25 cellular contexts compared by ENCODE assay signal in the genomic region with DNA sequence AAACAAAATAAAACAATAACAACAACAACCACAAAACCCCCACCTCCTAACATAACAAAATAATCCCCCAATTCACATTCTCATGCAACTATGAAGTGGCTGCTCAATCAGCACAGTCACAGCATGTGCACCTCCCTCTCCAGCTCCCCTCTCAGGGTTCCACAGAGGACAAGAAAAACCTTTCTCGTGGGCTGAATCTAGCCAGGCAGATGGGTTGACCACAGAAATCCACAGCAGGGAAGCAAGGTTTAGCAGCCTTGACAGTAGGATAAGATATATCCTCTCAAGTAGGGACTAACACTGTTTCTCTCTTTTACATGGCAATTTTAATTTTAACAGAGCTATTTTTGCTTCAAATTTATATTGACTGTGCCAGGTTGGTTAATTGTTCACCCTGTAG.
DNase-seq lines count a peak whose midpoint lies in the region; ATAC-seq, FAIRE-seq and TF ChIP-seq lines count a peak whose summit lies in the region.
"Had no signal": no experiment of that assay in that cellular context is flagged by ENCODE, and none has a peak within 500 bp of the region (broad histone marks: within the 10 kb centered on the region; RNA-seq: fewer than 3 reads in every experiment).

No MANE protein-coding gene starts in this region.

- no peaks in the 10 kb centered on the region for H3K36me3 ChIP-seq in GM23338 (ENCODE audit: insufficient read depth)
- H3K36me3 ChIP-seq in smooth muscle cell (ENCODE audit: low read depth): no peaks in the 10 kb centered on the region

- H3K4me3 Mint-ChIP-seq in GM23338: no peak overlapping the region
- H3K4me3 Mint-ChIP-seq: CD4-positive, alpha-beta memory T cell; T-cell had no signal

- FAIRE-seq in RCC 7860 (lab: Jason Lieb, UNC) (peak; percentile 78), GM12891 (lab: Jason Lieb, UNC) (no peak)
- FAIRE-seq: GM18507, K562 had no signal

- peak; percentile 55 for ATAC-seq in GM23338
- ATAC-seq in HG03135 (IDR thresholded peaks at IDR 0.05; ENCODE audit: unreplicated experiment): no peak
- ATAC-seq: K562, T-cell had no signal

- H3K9me3 ChIP-seq in smooth muscle cell (replicated peaks; ENCODE audit: low read depth): no peaks in the 10 kb centered on the region
- H3K9me3 ChIP-seq: BLaER1 treated with 17β-estradiol and CSF1 and Interleukin-3, amounts not matched to agents 10 nM and 100 nM; Caco-2 had no signal

- peaks cover 13% of the 10 kb centered on the region for H3K4me1 Mint-ChIP-seq in GM23338
- H3K4me1 Mint-ChIP-seq: T-cell had no signal

- H4K20me1 ChIP-seq in GM23338 (replicated peaks; ENCODE audit: insufficient read depth) (no peaks in the 10 kb centered on the region), smooth muscle cell (ENCODE audit: low read depth) (no peaks in the 10 kb centered on the region)

- no peak for TF ChIP-seq POLR2A in GM12891 (IDR thresholded peaks at IDR 0.05; ENCODE audit: low read depth, low read length)

- no peak overlapping the region for H3K4me2 ChIP-seq in GM23338
- H3K4me2 ChIP-seq in smooth muscle cell: peak overlapping the region; percentile 75
- H3K4me2 ChIP-seq: BLaER1 treated with 17β-estradiol and CSF1 and Interleukin-3, amounts not matched to agents 10 nM and 100 nM had no signal

- H3F3A ChIP-seq in GM23338 (replicated peaks; ENCODE audit: low read depth) (no peaks in the 10 kb centered on the region), smooth muscle cell (ENCODE audit: low read depth) (peaks cover 25% of the 10 kb centered on the region)

- no peaks in the 10 kb centered on the region for H3K27me3 ChIP-seq in GM23338 (ENCODE audit: insufficient read depth)
- H3K27me3 ChIP-seq in smooth muscle cell (ENCODE audit: low read depth): no peaks in the 10 kb centered on the region
- H3K27me3 ChIP-seq: BLaER1 treated with 17β-estradiol and CSF1 and Interleukin-3, amounts not matched to agents 10 nM and 100 nM had no signal

- in situ Hi-C loops in astrocyte of the spinal cord (cut with HindIII; ENCODE audit: low sequenced_read_pairs): no loop called here

- DNase-seq in GM23338 (ENCODE audit: low spot score) (no peak), RCC 7860 (ENCODE audit: low spot score) (peak; percentile 35), astrocyte of the spinal cord (ENCODE audit: low read depth, low spot score) (peak; percentile 57), smooth muscle cell (lab: John Stamatoyannopoulos, UW; ENCODE audit: unreplicated experiment) (no peak), GM12891 (ENCODE audit: insufficient read length, low spot score) (no peak), SKM-1 treated with dmso at 0.1 percent for 144 hours (lab: John Stamatoyannopoulos, UW; ENCODE audit: unreplicated experiment) (no peak)
- DNase-seq: ACHN; Caco-2; CD4-positive, alpha-beta memory T cell; DMS 273 treated with DMSO at 0.1 percent for 48 hours; DMS79 treated with DMSO at 0.1 percent for 48 hours; GOT3; NCI-H1092; NCI-H1436; NCI-H187 treated with DMSO at 0.1 percent for 48 hours; NCI-H2107; NCI-H510A; NCI-H774; SHP77 treated with DMSO at 0.1 percent for 48 hours; T-cell had no signal

- H3K27ac ChIP-seq in GM23338 (ENCODE audit: low read depth): no peak overlapping the region
- H3K27ac ChIP-seq in smooth muscle cell (ENCODE audit: low read depth): peak overlapping the region; percentile 98
- H3K27ac ChIP-seq: BLaER1 treated with 17β-estradiol and CSF1 and Interleukin-3, amounts not matched to agents 10 nM and 100 nM; SK-N-MC had no signal

- no peak overlapping the region for H3K4me3 ChIP-seq in GM23338
- no peak overlapping the region for H3K4me3 ChIP-seq in astrocyte of the spinal cord (ENCODE audit: low read depth, low read length)
- no peak overlapping the region for H3K4me3 ChIP-seq in smooth muscle cell
- H3K4me3 ChIP-seq: BLaER1 treated with 17β-estradiol and CSF1 and Interleukin-3, amounts not matched to agents 10 nM and 100 nM; K562; SK-N-MC had no signal

- H3K9ac ChIP-seq in smooth muscle cell (ENCODE audit: low read depth): peak overlapping the region; percentile 44
- H3K9ac ChIP-seq: BLaER1 treated with 17β-estradiol and CSF1 and Interleukin-3, amounts not matched to agents 10 nM and 100 nM had no signal

- H3K9me2 ChIP-seq in GM23338 (ENCODE audit: insufficient read depth): no peaks in the 10 kb centered on the region

- WGBS in smooth muscle cell (ENCODE audit: low lambda C conversion rate): 17% methylated on average over 1 of the region's 1 CpG

- TF ChIP-seq CTCF in GM23338 (conservative IDR thresholded peaks at IDR 0.05; ENCODE audit: low read depth in 2 of 2) (no peak), astrocyte of the spinal cord (IDR thresholded peaks at IDR 0.05; ENCODE audit: low read depth, low read length) (no peak), smooth muscle cell (IDR thresholded peaks at IDR 0.05; ENCODE audit: borderline replicate concordance, insufficient read depth, poor library complexity, severe bottlenecking) (no peak)

- no peak overlapping the region for H3K27ac Mint-ChIP-seq in GM23338
- H3K27ac Mint-ChIP-seq: CD4-positive, alpha-beta memory T cell; T-cell had no signal

- H3K9me3 Mint-ChIP-seq in GM23338: no peaks in the 10 kb centered on the region
- H3K9me3 Mint-ChIP-seq: T-cell had no signal

- peaks cover 1% of the 10 kb centered on the region for H3K27me3 Mint-ChIP-seq in GM23338 (ENCODE audit: insufficient read depth, low read depth, poor library complexity)
- H3K27me3 Mint-ChIP-seq: CD4-positive, alpha-beta memory T cell; T-cell had no signal

- H3K4me1 ChIP-seq in GM23338 (ENCODE audit: insufficient read depth) (peaks cover 9% of the 10 kb centered on the region; the same call in 1 of the 2 replicates), smooth muscle cell (ENCODE audit: low read depth) (peaks cover 10% of the 10 kb centered on the region)
- H3K4me1 ChIP-seq: BLaER1 treated with 17β-estradiol and CSF1 and Interleukin-3, amounts not matched to agents 10 nM and 100 nM; Caco-2 had no signal

- no peaks in the 10 kb centered on the region for H3K36me3 Mint-ChIP-seq in GM23338 (ENCODE audit: low read depth)

- H3K79me2 ChIP-seq in GM23338 (replicated peaks; ENCODE audit: insufficient read depth) (no peaks in the 10 kb centered on the region), smooth muscle cell (ENCODE audit: low read depth) (no peaks in the 10 kb centered on the region)

- no peak overlapping the region for H2AFZ ChIP-seq in GM23338
- H2AFZ ChIP-seq in smooth muscle cell (ENCODE audit: low read depth): no peak overlapping the region

TF ChIP-seq in GM23338, 12 proteins besides CTCF, POLR2A, EP300 and RAD21 (continues in another document):
- TF ChIP-seq, protein P1, sequence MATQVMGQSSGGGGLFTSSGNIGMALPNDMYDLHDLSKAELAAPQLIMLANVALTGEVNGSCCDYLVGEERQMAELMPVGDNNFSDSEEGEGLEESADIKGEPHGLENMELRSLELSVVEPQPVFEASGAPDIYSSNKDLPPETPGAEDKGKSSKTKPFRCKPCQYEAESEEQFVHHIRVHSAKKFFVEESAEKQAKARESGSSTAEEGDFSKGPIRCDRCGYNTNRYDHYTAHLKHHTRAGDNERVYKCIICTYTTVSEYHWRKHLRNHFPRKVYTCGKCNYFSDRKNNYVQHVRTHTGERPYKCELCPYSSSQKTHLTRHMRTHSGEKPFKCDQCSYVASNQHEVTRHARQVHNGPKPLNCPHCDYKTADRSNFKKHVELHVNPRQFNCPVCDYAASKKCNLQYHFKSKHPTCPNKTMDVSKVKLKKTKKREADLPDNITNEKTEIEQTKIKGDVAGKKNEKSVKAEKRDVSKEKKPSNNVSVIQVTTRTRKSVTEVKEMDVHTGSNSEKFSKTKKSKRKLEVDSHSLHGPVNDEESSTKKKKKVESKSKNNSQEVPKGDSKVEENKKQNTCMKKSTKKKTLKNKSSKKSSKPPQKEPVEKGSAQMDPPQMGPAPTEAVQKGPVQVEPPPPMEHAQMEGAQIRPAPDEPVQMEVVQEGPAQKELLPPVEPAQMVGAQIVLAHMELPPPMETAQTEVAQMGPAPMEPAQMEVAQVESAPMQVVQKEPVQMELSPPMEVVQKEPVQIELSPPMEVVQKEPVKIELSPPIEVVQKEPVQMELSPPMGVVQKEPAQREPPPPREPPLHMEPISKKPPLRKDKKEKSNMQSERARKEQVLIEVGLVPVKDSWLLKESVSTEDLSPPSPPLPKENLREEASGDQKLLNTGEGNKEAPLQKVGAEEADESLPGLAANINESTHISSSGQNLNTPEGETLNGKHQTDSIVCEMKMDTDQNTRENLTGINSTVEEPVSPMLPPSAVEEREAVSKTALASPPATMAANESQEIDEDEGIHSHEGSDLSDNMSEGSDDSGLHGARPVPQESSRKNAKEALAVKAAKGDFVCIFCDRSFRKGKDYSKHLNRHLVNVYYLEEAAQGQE (IDR thresholded peaks at IDR 0.05; ENCODE audit: unreplicated experiment): no peak
- no peak for TF ChIP-seq EZH2phosphoT487 (IDR thresholded peaks at IDR 0.05; ENCODE audit: unreplicated experiment)
- TF ChIP-seq EZH2 (IDR thresholded peaks at IDR 0.05; ENCODE audit: low read depth, unreplicated experiment): no peak

TF ChIP-seq in GM12891, 5 proteins besides CTCF, POLR2A, EP300 and RAD21:
- TF ChIP-seq POLR2AphosphoS5 (IDR thresholded peaks at IDR 0.05; ENCODE audit: low read depth, low read length): no peak
- TF ChIP-seq SPI1 (IDR thresholded peaks at IDR 0.05; ENCODE audit: low read depth, low read length): no peak
- no peak for TF ChIP-seq PAX5 (IDR thresholded peaks at IDR 0.05; ENCODE audit: insufficient read depth, low read length, severe bottlenecking)
- no peak for TF ChIP-seq TAF1 (IDR thresholded peaks at IDR 0.05; ENCODE audit: low read depth, low read length)
- TF ChIP-seq POU2F2 (IDR thresholded peaks at IDR 0.05; ENCODE audit: low read depth, low read length): no peak

Comparison
In these comparisons a context has a peak if more than half of its experiments do, and no peak if none do; other contexts are left out.
1. DNase-seq: peak in RCC 7860 (single experiment) and astrocyte of the spinal cord (single experiment); none in GM23338 (single experiment), smooth muscle cell (single experiment), GM12891 (single experiment) and SKM-1 treated with dmso at 0.1 percent for 144 hours (single experiment).